In genomic region chrX:49163555-49164419, GRCh38 we compare ENCODE assay signal across 8 cellular contexts. TPM values are rescaled to one million over a fixed set of nuclear protein-coding genes. Genes with fewer than 3 reads are reported as not detected.
DNase-seq lines count a peak whose midpoint lies in the region; ATAC-seq and TF ChIP-seq lines count a peak whose summit lies in the region.

No MANE protein-coding gene starts in this region.

- H3K27ac ChIP-seq in foreskin keratinocyte (peak overlapping the region; percentile 74), neural progenitor cell (no peak overlapping the region), substantia nigra (ENCODE audit: low read depth, low read length, poor library complexity, severe bottlenecking) (peak overlapping the region; percentile 94)

- peaks cover 5% of the 10 kb centered on the region for H3F3A ChIP-seq in neural progenitor cell (ENCODE audit: low read depth)

- H3K9ac ChIP-seq in neural progenitor cell = no peak overlapping the region

- H3K4me3 Mint-ChIP-seq in neural progenitor cell = peak overlapping the region; percentile 75

- peak; percentile 32; the same call in 1 of the 2 replicates for TF ChIP-seq POLR2A in Raji (IDR thresholded peaks at IDR 0.05; ENCODE audit: insufficient read depth, low read depth, low read length)

- DNase-seq in DMS114 treated with DMSO at 0.1 percent for 48 hours (lab: John Stamatoyannopoulos, UW; ENCODE audit: unreplicated experiment) = peak; percentile 70
- DNase-seq in LHCN-M2 (ENCODE audit: low read depth) = peak; percentile 76
- DNase-seq in activated gamma-delta T cell treated with anti-CD3 and anti-CD28 coated beads, Interleukin-2, amount 50 U/mL, for 16 hours (ENCODE audit: low read depth) = peak; percentile 69
- peak in 1 of 2 donors; percentile 64 for DNase-seq in foreskin keratinocyte
- DNase-seq in neural progenitor cell (ENCODE audit: low spot score) = peak; percentile 88
- DNase-seq in substantia nigra (lab: John Stamatoyannopoulos, UW) = peak; percentile 29 to 91 (median 78)

- H3K36me3 Mint-ChIP-seq in neural progenitor cell = no peaks in the 10 kb centered on the region

- TF ChIP-seq CTCF in foreskin keratinocyte (conservative IDR thresholded peaks at IDR 0.05) = peak; percentile 86
- peak; percentile 67 for TF ChIP-seq CTCF in neural progenitor cell (IDR thresholded peaks at IDR 0.05)

- H4K20me1 ChIP-seq in neural progenitor cell (ENCODE audit: low read depth) = no peaks in the 10 kb centered on the region

- no peaks in the 10 kb centered on the region for H3K36me3 ChIP-seq in neural progenitor cell

- no peak overlapping the region for H2AFZ ChIP-seq in neural progenitor cell (replicated peaks)

- H3K4me2 ChIP-seq in neural progenitor cell = peak overlapping the region; percentile 54

- H3K4me1 ChIP-seq in foreskin keratinocyte (no peaks in the 10 kb centered on the region), neural progenitor cell (peaks cover 11% of the 10 kb centered on the region)

- no peaks in the 10 kb centered on the region for H3K27me3 ChIP-seq in foreskin keratinocyte
- peaks cover 55% of the 10 kb centered on the region for H3K27me3 ChIP-seq in neural progenitor cell

- peaks cover 16% of the 10 kb centered on the region for H3K4me1 Mint-ChIP-seq in neural progenitor cell

- H3K79me2 ChIP-seq in neural progenitor cell (ENCODE audit: low read depth) = no peaks in the 10 kb centered on the region

- H3K9me3 Mint-ChIP-seq in neural progenitor cell = peaks cover 23% of the 10 kb centered on the region

- H3K27me3 Mint-ChIP-seq in neural progenitor cell (ENCODE audit: insufficient read depth, low read depth) = peaks cover 13% of the 10 kb centered on the region

- no peaks in the 10 kb centered on the region for H3K9me3 ChIP-seq in neural progenitor cell (ENCODE audit: low read depth)

- peak overlapping the region; percentile 41 for H3K4me3 ChIP-seq in neural progenitor cell

- peak; percentile 50 for ATAC-seq in GM21723 (IDR thresholded peaks at IDR 0.05; ENCODE audit: unreplicated experiment)
- peak; percentile 55 for ATAC-seq in foreskin keratinocyte

- H3K27ac Mint-ChIP-seq in neural progenitor cell = no peak overlapping the region

RNA-seq across cellular contexts. Expression of gene MAGIX, which starts 1.2 kb away (rescaled TPM):
- total RNA-seq in LHCN-M2 (2014; rRNA removed) = 3.8 and 4.0 TPM in 2 replicates
- polyA plus RNA-seq in LHCN-M2 (2012) = 1.9 TPM
- total RNA-seq in foreskin keratinocyte = 1.6 and 2.0 TPM in 2 replicates
- polyA plus RNA-seq in foreskin keratinocyte = 2.0 and 2.6 TPM in 2 replicates
- 1.4 and 1.5 TPM in 2 replicates for total RNA-seq in neural progenitor cell (ENCODE audit: low replicate concordance)

RNA-seq across cellular contexts. Expression of gene PLP2, which starts 7.9 kb away (rescaled TPM):
- 61.6 and 83.5 TPM in 2 replicates for total RNA-seq in LHCN-M2 (2014; rRNA removed)
- 200 TPM for polyA plus RNA-seq in LHCN-M2 (2012)
- 249 and 284 TPM in 2 replicates for total RNA-seq in foreskin keratinocyte
- 462 and 529 TPM in 2 replicates for polyA plus RNA-seq in foreskin keratinocyte
- 0.13 and 0.46 TPM in 2 replicates for total RNA-seq in neural progenitor cell (ENCODE audit: low replicate concordance)

RNA-seq across cellular contexts. Expression of gene PRICKLE3, which starts 22.4 kb away (rescaled TPM):
- total RNA-seq in LHCN-M2 (2014; rRNA removed) = 8.1 and 8.5 TPM in 2 replicates
- 8.4 TPM for polyA plus RNA-seq in LHCN-M2 (2012)
- total RNA-seq in foreskin keratinocyte = 16.3 and 17.1 TPM in 2 replicates
- polyA plus RNA-seq in foreskin keratinocyte = 14.8 and 16.4 TPM in 2 replicates
- total RNA-seq in neural progenitor cell (ENCODE audit: low replicate concordance) = 0.28 and 6.4 TPM in 2 replicates

RNA-seq across cellular contexts. Expression of gene SYP, which starts 36.2 kb away (rescaled TPM):
- total RNA-seq in LHCN-M2 (2014; rRNA removed) (1.4 and 2.0 TPM in 2 replicates), foreskin keratinocyte (0.20 and 0.28 TPM in 2 replicates), neural progenitor cell (ENCODE audit: low replicate concordance) (0.07 and 0.62 TPM in 2 replicates)
- polyA plus RNA-seq in LHCN-M2 (2012) = 1.2 TPM
- 0.20 and 0.31 TPM in 2 replicates for polyA plus RNA-seq in foreskin keratinocyte

RNA-seq across cellular contexts. Expression of gene GPKOW, which starts 40.3 kb away (rescaled TPM):
- total RNA-seq in LHCN-M2 (2014; rRNA removed) (25.4 and 26.2 TPM in 2 replicates), foreskin keratinocyte (21.8 and 21.9 TPM in 2 replicates), neural progenitor cell (ENCODE audit: low replicate concordance) (11.2 and 20.6 TPM in 2 replicates)
- 27.5 TPM for polyA plus RNA-seq in LHCN-M2 (2012)
- polyA plus RNA-seq in foreskin keratinocyte = 24.1 and 24.8 TPM in 2 replicates

Comparison
In these comparisons a context has a peak if more than half of its experiments do, and no peak if none do; other contexts are left out.
1. RNA of gene PLP2, which starts 7.9 kb away (total RNA-seq): 249 to 284 TPM in foreskin keratinocyte and 61.6 to 83.5 TPM in LHCN-M2; 0.13 to 0.46 TPM in neural progenitor cell; every median in the first group is over 10 times any median in the second.